Comparison of ENCODE assay signal across 8 cellular contexts in genomic region chr3:42052867-42053351, GRCh38. TPM values are rescaled to one million over a fixed set of nuclear protein-coding genes. Genes with fewer than 3 reads are reported as not detected.
DNase-seq lines count a peak whose midpoint lies in the region; ATAC-seq and TF ChIP-seq lines count a peak whose summit lies in the region.

No MANE protein-coding gene starts in this region.

- intact Hi-C loops in left colon (cut with DNase I, micrococcal nuclease) = no loop called here
- intact Hi-C loops in sigmoid colon (cut with DNase I) = no loop called here

- no peak overlapping the region for H3K4me3 Mint-ChIP-seq in activated CD4-positive, alpha-beta memory T cell treated with anti-CD3 and anti-CD28 coated beads, Interleukin-2, amount 10 ng/mL, durations not matched to agents 7 days and 5 days

- peaks cover 43% of the 10 kb centered on the region for H3K4me1 ChIP-seq in HAP-1
- peaks cover 0 to 46% (median 38%) of the 10 kb centered on the region in 4 donors for H3K4me1 ChIP-seq in sigmoid colon

- H3K4me3 ChIP-seq in HAP-1 (peak overlapping the region; percentile 3; the same call in 1 of the 2 replicates), choroid plexus epithelial cell (ENCODE audit: low read depth, low read length) (no peak overlapping the region), sigmoid colon (peak overlapping the region in 1 of 4 donors; percentile 14)

- no peaks in the 10 kb centered on the region for H3K9me3 Mint-ChIP-seq in activated CD4-positive, alpha-beta memory T cell treated with anti-CD3 and anti-CD28 coated beads, Interleukin-2, amount 10 ng/mL, durations not matched to agents 7 days and 5 days

- CTCF ChIA-PET in activated CD4-positive, alpha-beta memory T cell treated with anti-CD3 and anti-CD28 coated beads, Interleukin-2, amount 10 ng/mL, durations not matched to agents 7 days and 5 days (lab: Charles Lee) = no interaction called here

- H3K9me3 ChIP-seq in HAP-1 = no peaks in the 10 kb centered on the region
- H3K9me3 ChIP-seq in sigmoid colon = no peaks in the 10 kb centered on the region

- POLR2A ChIA-PET in activated CD4-positive, alpha-beta memory T cell treated with anti-CD3 and anti-CD28 coated beads, Interleukin-2, amount 10 ng/mL, durations not matched to agents 7 days and 5 days (lab: Charles Lee) = no interaction called here

- TF ChIP-seq POLR2A in sigmoid colon (IDR thresholded peaks at IDR 0.05) = no peak

- TF ChIP-seq CTCF in choroid plexus epithelial cell (conservative IDR thresholded peaks at IDR 0.05; ENCODE audit: low read depth, low read length) (peak; percentile 9), sigmoid colon (IDR thresholded peaks at IDR 0.05) (no peak)

- no peaks in the 10 kb centered on the region for H3K27me3 Mint-ChIP-seq in activated CD4-positive, alpha-beta memory T cell treated with anti-CD3 and anti-CD28 coated beads, Interleukin-2, amount 10 ng/mL, durations not matched to agents 7 days and 5 days

- peak; percentile 63 for ATAC-seq in left colon
- ATAC-seq in GM21526 (IDR thresholded peaks at IDR 0.05; ENCODE audit: low FRiP score, unreplicated experiment) = no peak

- 31 to 58% methylated on average over 7 of the region's 7 CpGs for WGBS in sigmoid colon, 2 donors

- H3K27ac Mint-ChIP-seq in activated CD4-positive, alpha-beta memory T cell treated with anti-CD3 and anti-CD28 coated beads, Interleukin-2, amount 10 ng/mL, durations not matched to agents 7 days and 5 days = no peak overlapping the region

- H3K4me1 Mint-ChIP-seq in activated CD4-positive, alpha-beta memory T cell treated with anti-CD3 and anti-CD28 coated beads, Interleukin-2, amount 10 ng/mL, durations not matched to agents 7 days and 5 days = peaks cover 21% of the 10 kb centered on the region

- H3K36me3 Mint-ChIP-seq in activated CD4-positive, alpha-beta memory T cell treated with anti-CD3 and anti-CD28 coated beads, Interleukin-2, amount 10 ng/mL, durations not matched to agents 7 days and 5 days (ENCODE audit: low read depth) = peaks cover 4% of the 10 kb centered on the region

- DNase-seq in HAP-1 (ENCODE audit: low spot score in 2 of 2) (peak; percentile 61 to 87), choroid plexus epithelial cell (ENCODE audit: low read depth) (peak; percentile 36), left colon (no peak), sigmoid colon (peak; percentile 44), A172 (ENCODE audit: low spot score) (no peak), mesenteric fat pad (ENCODE audit: low spot score) (no peak)
- no peak for DNase-seq in activated CD4-positive, alpha-beta memory T cell treated with anti-CD3 and anti-CD28 coated beads, Interleukin-2, amount 10 ng/mL, durations not matched to agents 7 days and 5 days

- H3K27ac ChIP-seq in sigmoid colon = peak overlapping the region; percentile 74 to 88 (median 81)

- no peak for TF ChIP-seq EP300 in sigmoid colon (IDR thresholded peaks at IDR 0.05)

- in situ Hi-C loops in HAP-1 (cut with MboI; ENCODE audit: low sequenced_read_pairs) = no loop called here

- H3K36me3 ChIP-seq in HAP-1 (replicated peaks) = no peaks in the 10 kb centered on the region
- no peaks in the 10 kb centered on the region for H3K36me3 ChIP-seq in sigmoid colon

- H3K27me3 ChIP-seq in HAP-1 (ENCODE audit: low read depth) = no peaks in the 10 kb centered on the region
- no peaks in the 10 kb centered on the region for H3K27me3 ChIP-seq in sigmoid colon

RNA-seq across cellular contexts. Expression of gene TRAK1, which starts 38.2 kb away (rescaled TPM):
- total RNA-seq in left colon (10 to 100 TPM; 81.2 to 91.6 TPM), sigmoid colon (10 to 100 TPM; 17.6 to 42.7 (median 27.2) TPM), mesenteric fat pad (38.3 TPM)
- 10 to 100 TPM; 31.8 to 39.5 (median 37.9) TPM for polyA plus RNA-seq in sigmoid colon
- 10.3 and 10.6 TPM in 2 replicates for total RNA-seq in A172 (2014; rRNA removed; shearing (Covaris generic))
- 10 to 100 TPM; 23.7 to 25.9 TPM for total RNA-seq in activated CD4-positive, alpha-beta memory T cell treated with anti-CD3 and anti-CD28 coated beads, Interleukin-2, amount 10 ng/mL, durations not matched to agents 7 days and 5 days

Comparison
In these comparisons a context has a peak if more than half of its experiments do, and no peak if none do; other contexts are left out.
1. DNase-seq: peak in HAP-1 (2 of 2), choroid plexus epithelial cell (single experiment) and sigmoid colon (single experiment); none in left colon (0 of 2), A172 (single experiment), activated CD4-positive, alpha-beta memory T cell treated with anti-CD3 and anti-CD28 coated beads, Interleukin-2, amount 10 ng/mL, durations not matched to agents 7 days and 5 days (single experiment) and mesenteric fat pad (single experiment).